ENCODE assay signal across 26 cellular contexts in genomic region chr9:92492781-92493401, GRCh38. TPM values are rescaled to one million over a fixed set of nuclear protein-coding genes. Genes with fewer than 3 reads are reported as not detected.
DNase-seq lines count a peak whose midpoint lies in the region; FAIRE-seq and TF ChIP-seq lines count a peak whose summit lies in the region.
"Had no signal": no experiment of that assay in that cellular context is flagged by ENCODE, and none has a peak within 500 bp of the region (broad histone marks: within the 10 kb centered on the region; RNA-seq: fewer than 3 reads in every experiment).

No MANE protein-coding gene starts in this region.

- peak; percentile 64 for FAIRE-seq in H54 (lab: Jason Lieb, UNC)
- FAIRE-seq: A549 had no signal

- H3K9me3 ChIP-seq in BE2C (no peaks in the 10 kb centered on the region), mesodermal cell (ENCODE audit: control insufficient read depth, low read length) (no peaks in the 10 kb centered on the region)
- H3K9me3 ChIP-seq: A549, BLaER1 had no signal

- DNase-seq in BE2C (peak; percentile 54), H54 (ENCODE audit: insufficient read length, low spot score) (no peak), SK-N-DZ (ENCODE audit: low spot score) (peak; percentile 67), NCI-H345 treated with DMSO at 0.1 percent for 48 hours (lab: John Stamatoyannopoulos, UW; ENCODE audit: unreplicated experiment) (no peak), G401 (ENCODE audit: low spot score) (no peak), HK-2 (ENCODE audit: unreplicated experiment) (no peak)
- no peak for DNase-seq in stimulated activated CD4-positive, alpha-beta T cell treated with anti-CD3 and anti-CD28 coated beads, Interleukin-15, amount 100 ng/mL, for 24 hours
- DNase-seq: Calu3; CD8-positive, alpha-beta T cell; DMS53; EL; HFFc6; MM.1S; NCI-H1092; NCI-H1694 treated with DMSO at 0.1 percent for 48 hours; NCI-H2107; NCI-H345; NCI-H526 treated with DMSO at 0.1 percent for 48 hours; RPMI8226; SHP77 treated with DMSO at 0.1 percent for 48 hours; T-helper 17 cell had no signal

- WGBS in mesodermal cell (ENCODE audit: insufficient coverage in 2 of 2), 2 experiments: 79 to 90% methylated on average over 3 of the region's 3 CpGs

- no peak for TF ChIP-seq CTCF in BE2C (IDR thresholded peaks at IDR 0.05; ENCODE audit: low read depth, low read length)

- H3K27ac ChIP-seq in mesodermal cell (ENCODE audit: low read depth, low read length, severe bottlenecking): peak overlapping the region; percentile 50
- H3K27ac ChIP-seq: A549, BLaER1 had no signal

- no peaks in the 10 kb centered on the region for H3K36me3 ChIP-seq in BE2C
- no peaks in the 10 kb centered on the region for H3K36me3 ChIP-seq in mesodermal cell (ENCODE audit: control insufficient read depth, insufficient read depth, low read length)
- H3K36me3 ChIP-seq: BLaER1 had no signal

- TF ChIP-seq POLR2A in H54 (IDR thresholded peaks at IDR 0.05; ENCODE audit: low read depth, low read length): no peak

- H3K4me1 ChIP-seq in BE2C (peaks cover 24% of the 10 kb centered on the region), mesodermal cell (ENCODE audit: control insufficient read depth, insufficient read depth, low read length, poor library complexity, severe bottlenecking) (peaks cover 34% of the 10 kb centered on the region)
- H3K4me1 ChIP-seq: A549, BLaER1 had no signal

- in situ Hi-C loops in G401 (cut with HindIII; ENCODE audit: low sequenced_read_pairs): no loop called here

- H3K4me3 ChIP-seq in BE2C (ENCODE audit: low read depth, low read length) (no peak overlapping the region), mesodermal cell (ENCODE audit: extremely low read depth, insufficient read depth, low read length, poor library complexity, severe bottlenecking) (no peak overlapping the region)
- H3K4me3 ChIP-seq: A549, BLaER1 had no signal

- no peaks in the 10 kb centered on the region for H3K27me3 ChIP-seq in BE2C
- H3K27me3 ChIP-seq: BLaER1 had no signal

RNA-seq across cellular contexts. Expression of gene ASPN, which starts 10.6 kb away (rescaled TPM):
- not detected for polyA plus RNA-seq in BE2C (2012; ENCODE audit: insufficient read depth, insufficient read length, low read depth)
- polyA plus RNA-seq in SK-N-DZ (2014; cell fraction: cytosol; rRNA removed): not detected in 2 replicates
- polyA plus RNA-seq in SK-N-DZ (2014; cell fraction: nucleus; rRNA removed): not detected in 2 replicates
- not detected for polyA plus RNA-seq in mesodermal cell (2013, experiment 1 of 2)
- polyA plus RNA-seq in mesodermal cell (2013, experiment 2 of 2): 0.15 TPM
- total RNA-seq in G401 (2014; rRNA removed; shearing (Covaris generic)): not detected in 2 replicates
- total RNA-seq: Calu3; CD8-positive, alpha-beta T cell; H4; LHCN-M2; T-helper 17 cell had no signal
- polyA plus RNA-seq: A549 had no signal

RNA-seq across cellular contexts. Expression of gene ECM2, which starts 42.9 kb away (rescaled TPM):
- polyA plus RNA-seq in BE2C (2012; ENCODE audit: insufficient read depth, insufficient read length, low read depth): not detected
- polyA plus RNA-seq in SK-N-DZ (2014; cell fraction: cytosol; rRNA removed): not detected in 2 replicates
- not detected in 2 replicates for polyA plus RNA-seq in SK-N-DZ (2014; cell fraction: nucleus; rRNA removed)
- polyA plus RNA-seq in mesodermal cell (2013, experiment 1 of 2): 0.15 TPM
- polyA plus RNA-seq in mesodermal cell (2013, experiment 2 of 2): 0.35 TPM
- total RNA-seq in G401 (2014; rRNA removed; shearing (Covaris generic)): not detected in 2 replicates
- total RNA-seq: Calu3; CD8-positive, alpha-beta T cell; T-helper 17 cell had no signal

Comparison
In these comparisons a context has a peak if more than half of its experiments do, and no peak if none do; other contexts are left out.
1. DNase-seq: peak in BE2C (single experiment) and SK-N-DZ (single experiment); none in H54 (single experiment), stimulated activated CD4-positive, alpha-beta T cell treated with anti-CD3 and anti-CD28 coated beads, Interleukin-15, amount 100 ng/mL, for 24 hours (single experiment), NCI-H345 treated with DMSO at 0.1 percent for 48 hours (single experiment), G401 (single experiment) and HK-2 (single experiment).